8 cellular contexts compared by ENCODE assay signal in the genomic region with DNA sequence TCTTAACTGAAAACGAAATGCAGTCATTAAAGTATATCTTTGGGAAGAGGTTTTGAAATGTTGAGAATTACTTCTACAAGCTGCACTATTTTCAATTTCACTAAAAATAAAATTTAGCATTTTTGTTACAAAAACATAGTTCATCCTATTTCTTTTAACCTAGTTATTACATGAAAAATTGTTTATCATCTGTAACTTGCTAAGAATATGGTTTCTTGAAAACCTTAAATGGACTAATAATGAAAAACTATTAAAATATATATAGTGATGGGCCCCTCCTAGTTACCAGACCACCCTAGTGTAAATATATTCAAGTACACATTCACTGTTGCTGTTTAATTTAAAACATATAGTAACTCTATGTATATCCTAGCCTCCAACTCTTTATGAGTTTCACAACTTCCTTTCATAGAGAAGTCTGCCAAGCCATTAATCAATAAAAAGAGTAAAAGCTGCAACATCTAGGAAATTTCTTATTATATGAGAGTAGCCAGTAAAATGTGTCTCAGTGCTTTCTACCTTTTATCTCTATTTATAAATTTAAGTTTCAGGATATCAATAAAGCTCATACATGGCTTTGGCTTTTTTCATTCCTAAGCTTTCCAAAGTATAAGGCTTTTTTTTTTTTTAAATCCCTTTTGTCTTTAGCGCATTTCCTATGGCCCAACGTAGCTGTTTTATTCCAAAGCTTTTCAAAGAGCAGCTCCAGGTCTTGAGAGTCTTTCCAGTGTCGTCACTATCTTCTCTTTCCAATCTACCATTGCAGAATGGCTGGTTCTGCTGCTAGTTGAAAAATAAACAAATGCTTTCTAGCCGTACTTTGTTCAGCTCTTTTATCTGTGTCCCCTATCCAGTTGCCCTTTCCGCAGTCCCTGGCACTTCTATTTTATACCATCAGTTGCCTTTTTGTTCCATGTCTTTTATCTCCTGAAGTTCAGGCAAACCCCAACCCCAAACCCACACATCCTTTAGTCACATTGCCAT. TPM values are rescaled to one million over a fixed set of nuclear protein-coding genes. Genes with fewer than 3 reads are reported as not detected.
A peak's percentile ranks its signal among the peaks of the same experiment; 100 is the strongest.
DNase-seq lines count a peak whose midpoint lies in the region; ATAC-seq and TF ChIP-seq lines count a peak whose summit lies in the region.

No MANE protein-coding gene starts in this region.

- H3K79me2 ChIP-seq in neural progenitor cell (ENCODE audit: low read depth): peaks cover 60% of the 10 kb centered on the region

- H3K4me2 ChIP-seq in neural progenitor cell: peak overlapping the region; percentile 96

- no peak for TF ChIP-seq CTCF in neural progenitor cell (IDR thresholded peaks at IDR 0.05)

- peak overlapping the region; percentile 84 for H3K27ac Mint-ChIP-seq in T-helper 2 cell treated with Interferon-gamma antibody and Interleukin-4, amounts not matched to agents 5 μg/mL and 100 μg/mL, for 36 hours
- no peak overlapping the region for H3K27ac Mint-ChIP-seq in neural progenitor cell

- H3K36me3 Mint-ChIP-seq in T-helper 2 cell treated with Interferon-gamma antibody and Interleukin-4, amounts not matched to agents 5 μg/mL and 100 μg/mL, for 36 hours (ENCODE audit: low read depth): peaks cover 58% of the 10 kb centered on the region
- H3K36me3 Mint-ChIP-seq in neural progenitor cell: peaks cover 23% of the 10 kb centered on the region

- no peak overlapping the region for H2AFZ ChIP-seq in neural progenitor cell (replicated peaks)

- no peaks in the 10 kb centered on the region for H3K9me3 Mint-ChIP-seq in T-helper 2 cell treated with Interferon-gamma antibody and Interleukin-4, amounts not matched to agents 5 μg/mL and 100 μg/mL, for 36 hours
- H3K9me3 Mint-ChIP-seq in neural progenitor cell: no peaks in the 10 kb centered on the region

- H4K20me1 ChIP-seq in neural progenitor cell (ENCODE audit: low read depth): peaks cover 60% of the 10 kb centered on the region

- H3K27ac ChIP-seq in effector memory CD4-positive, alpha-beta T cell (ENCODE audit: insufficient read depth, low read length, poor library complexity, severe bottlenecking): peak overlapping the region; percentile 98
- no peak overlapping the region for H3K27ac ChIP-seq in neural progenitor cell

- no peak overlapping the region for H3K9ac ChIP-seq in neural progenitor cell

- H3K36me3 ChIP-seq in effector memory CD4-positive, alpha-beta T cell (ENCODE audit: control insufficient read depth, insufficient read depth, low read length): peaks cover 11% of the 10 kb centered on the region
- peaks cover 4% of the 10 kb centered on the region for H3K36me3 ChIP-seq in neural progenitor cell

- no peaks in the 10 kb centered on the region for H3K9me3 ChIP-seq in effector memory CD4-positive, alpha-beta T cell (ENCODE audit: control insufficient read depth, low read length)
- no peaks in the 10 kb centered on the region for H3K9me3 ChIP-seq in neural progenitor cell (ENCODE audit: low read depth)

- peak overlapping the region; percentile 92 for H3K4me3 Mint-ChIP-seq in T-helper 2 cell treated with Interferon-gamma antibody and Interleukin-4, amounts not matched to agents 5 μg/mL and 100 μg/mL, for 36 hours
- H3K4me3 Mint-ChIP-seq in neural progenitor cell: peak overlapping the region; percentile 67

- H3K27me3 ChIP-seq in effector memory CD4-positive, alpha-beta T cell (replicated peaks; ENCODE audit: control insufficient read depth, insufficient read depth, low read length, poor library complexity, severe bottlenecking): no peaks in the 10 kb centered on the region
- H3K27me3 ChIP-seq in neural progenitor cell: no peaks in the 10 kb centered on the region

- DNase-seq in T-helper 2 cell treated with Interferon-gamma antibody and Interleukin-4, amounts not matched to agents 5 μg/mL and 100 μg/mL, for 36 hours (ENCODE audit: low spot score): no peak
- no peak for DNase-seq in T-helper 2 cell
- DNase-seq in OCI-M1 (lab: John Stamatoyannopoulos, UW): peak; percentile 87
- no peak for DNase-seq in effector memory CD4-positive, alpha-beta T cell
- no peak for DNase-seq in neural progenitor cell (ENCODE audit: low spot score)
- DNase-seq in posterior cingulate gyrus: no peak
- no peak for DNase-seq in HCEC 1CT

- H3K4me3 ChIP-seq in effector memory CD4-positive, alpha-beta T cell (ENCODE audit: insufficient read depth, low read depth, low read length, poor library complexity, severe bottlenecking): peak overlapping the region; percentile 65
- H3K4me3 ChIP-seq in neural progenitor cell: peak overlapping the region; percentile 62

- intact Hi-C loops in posterior cingulate gyrus (cut with DNase I): no loop called here

- ATAC-seq in GM18519 (IDR thresholded peaks at IDR 0.05; ENCODE audit: low FRiP score, unreplicated experiment): no peak

- H3K4me1 Mint-ChIP-seq in T-helper 2 cell treated with Interferon-gamma antibody and Interleukin-4, amounts not matched to agents 5 μg/mL and 100 μg/mL, for 36 hours (ENCODE audit: low read depth): peaks cover 67% of the 10 kb centered on the region
- peaks cover 85% of the 10 kb centered on the region for H3K4me1 Mint-ChIP-seq in neural progenitor cell

- no peaks in the 10 kb centered on the region for H3K27me3 Mint-ChIP-seq in T-helper 2 cell treated with Interferon-gamma antibody and Interleukin-4, amounts not matched to agents 5 μg/mL and 100 μg/mL, for 36 hours (ENCODE audit: low read depth)
- peaks cover 6% of the 10 kb centered on the region for H3K27me3 Mint-ChIP-seq in neural progenitor cell (ENCODE audit: insufficient read depth, low read depth)

- peaks cover 52% of the 10 kb centered on the region for H3K4me1 ChIP-seq in effector memory CD4-positive, alpha-beta T cell (ENCODE audit: control insufficient read depth, insufficient read depth, low read length, poor library complexity, severe bottlenecking)
- H3K4me1 ChIP-seq in neural progenitor cell: peaks cover 68% of the 10 kb centered on the region

- H3F3A ChIP-seq in neural progenitor cell (ENCODE audit: low read depth): peaks cover 51% of the 10 kb centered on the region

RNA-seq across cellular contexts. Expression of a gene that starts 6.5 kb away (rescaled TPM):
- total RNA-seq in neural progenitor cell (ENCODE audit: low replicate concordance): 21.2 and 22.9 TPM in 2 replicates
